14 cellular contexts compared by ENCODE assay signal in genomic region chr1:95641386-95641785, GRCh38.
"Had no signal": no experiment of that assay in that cellular context is flagged by ENCODE, and none has a peak within 500 bp of the region (broad histone marks: within the 10 kb centered on the region; RNA-seq: fewer than 3 reads in every experiment).

No MANE protein-coding gene starts in this region.

- H3K4me3 Mint-ChIP-seq: naive thymus-derived CD8-positive, alpha-beta T cell had no signal

- H3K4me2 ChIP-seq: smooth muscle cell had no signal

- H3K27ac ChIP-seq: epithelial cell of prostate, esophagus muscularis mucosa, gastrocnemius medialis, heart right ventricle, neutrophil had no signal

- H3K27me3 ChIP-seq: esophagus muscularis mucosa, gastrocnemius medialis, heart right ventricle, neutrophil had no signal

- ATAC-seq: gastrocnemius medialis; left ventricle myocardium superior; naive thymus-derived CD8-positive, alpha-beta T cell had no signal

- DNase-seq: effector memory CD4-positive, alpha-beta T cell; gastrocnemius medialis; left ventricle myocardium superior; mesendoderm; naive thymus-derived CD8-positive, alpha-beta T cell; right cardiac atrium; stimulated activated CD4-positive, alpha-beta T cell treated with anti-CD3 and anti-CD28 coated beads, Interleukin-2, amount 100 ng/mL, for 48 hours; stimulated activated naive CD4-positive, alpha-beta T cell treated with Interleukin-2 at 50 U/mL for 16 hours; trophoblast cell had no signal

- H3K27me3 Mint-ChIP-seq: naive thymus-derived CD8-positive, alpha-beta T cell had no signal

- H3K4me1 ChIP-seq: gastrocnemius medialis, heart right ventricle had no signal

- H3K4me1 Mint-ChIP-seq: naive thymus-derived CD8-positive, alpha-beta T cell had no signal

- H3K27ac Mint-ChIP-seq: naive thymus-derived CD8-positive, alpha-beta T cell had no signal

- H3K36me3 ChIP-seq: esophagus muscularis mucosa, gastrocnemius medialis, heart right ventricle, neutrophil had no signal

- H3K9me3 ChIP-seq: esophagus muscularis mucosa, gastrocnemius medialis, heart right ventricle, neutrophil had no signal

- H3K4me3 ChIP-seq: esophagus muscularis mucosa, gastrocnemius medialis, heart right ventricle, smooth muscle cell had no signal

- H3K36me3 Mint-ChIP-seq: naive thymus-derived CD8-positive, alpha-beta T cell had no signal
